In the genomic region with DNA sequence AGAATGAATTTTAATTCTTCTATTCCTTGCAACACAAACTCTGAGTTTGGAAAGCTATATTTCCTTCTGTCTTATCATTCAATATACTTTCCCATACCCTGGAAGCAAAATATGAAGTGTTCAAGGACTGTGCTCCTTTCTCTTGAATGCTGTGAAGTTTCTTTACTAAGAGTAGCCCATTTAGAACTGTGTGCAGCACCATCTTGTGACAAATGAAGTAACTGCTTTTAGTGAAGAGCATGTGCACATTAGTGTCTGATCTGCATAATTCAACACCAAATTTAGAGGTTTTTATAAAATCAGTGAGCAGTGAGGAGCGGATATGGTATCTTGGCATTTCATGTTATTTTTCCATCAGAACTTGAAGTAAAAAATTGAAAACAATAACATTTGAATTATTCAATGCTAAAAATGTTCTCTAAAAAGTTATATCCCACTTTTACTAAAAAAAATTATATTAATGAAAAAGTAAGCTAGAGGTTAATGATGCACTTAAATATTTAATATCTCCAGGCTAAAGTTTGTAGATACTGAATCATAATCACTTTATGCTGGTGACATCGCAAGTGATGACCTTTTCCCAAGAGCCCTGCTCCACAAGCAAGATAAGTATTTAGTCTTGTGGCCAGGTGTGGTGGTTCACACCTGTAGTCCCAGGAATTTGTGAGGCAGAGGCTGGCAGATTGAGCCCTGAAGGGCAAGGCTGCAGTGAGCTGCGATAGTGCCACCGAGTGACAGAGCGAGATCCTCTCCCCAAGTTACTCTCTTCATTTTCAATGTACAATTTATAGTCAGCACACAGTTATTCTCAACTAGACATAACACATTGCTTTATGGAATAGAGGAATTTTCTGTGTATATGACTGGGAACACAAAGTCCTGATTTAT, we compare ENCODE assay signal across 8 cellular contexts.
DNase-seq lines count a peak whose midpoint lies in the region; ATAC-seq and TF ChIP-seq lines count a peak whose summit lies in the region.

No MANE protein-coding gene starts in this region.

- H3K27me3 ChIP-seq in left ventricle myocardium inferior (ENCODE audit: low read depth) (no peaks in the 10 kb centered on the region), right atrium auricular region (no peaks in the 10 kb centered on the region)

- no peaks in the 10 kb centered on the region for H3K36me3 ChIP-seq in left ventricle myocardium inferior
- H3K36me3 ChIP-seq in right atrium auricular region, result no peaks in the 10 kb centered on the region

- H3K27ac ChIP-seq in left ventricle myocardium inferior (replicated peaks) (no peak overlapping the region), right atrium auricular region (no peak overlapping the region)

- H3K9me3 ChIP-seq in left ventricle myocardium inferior (replicated peaks) (no peaks in the 10 kb centered on the region), right atrium auricular region (no peaks in the 10 kb centered on the region)

- TF ChIP-seq CTCF in left ventricle myocardium inferior (IDR thresholded peaks at IDR 0.05; ENCODE audit: borderline replicate concordance), result peak; percentile 50
- peak in 1 of 2 donors; percentile 49 for TF ChIP-seq CTCF in right atrium auricular region (IDR thresholded peaks at IDR 0.05)

- H3K4me3 ChIP-seq in left ventricle myocardium inferior (no peak overlapping the region), right atrium auricular region (no peak overlapping the region)

- H3K4me1 ChIP-seq in left ventricle myocardium inferior, result no peaks in the 10 kb centered on the region
- no peaks in the 10 kb centered on the region for H3K4me1 ChIP-seq in right atrium auricular region

- DNase-seq in left ventricle myocardium inferior, result no peak
- no peak for DNase-seq in right atrium auricular region (ENCODE audit: low spot score)
- DNase-seq in NCI-H69 (lab: John Stamatoyannopoulos, UW), result peak; percentile 71
- DNase-seq in dermis blood vessel endothelial cell, result peak; percentile 51
- DNase-seq in renal cortical epithelial cell (ENCODE audit: low read depth), result peak; percentile 69
- no peak for DNase-seq in GF-D8 (lab: John Stamatoyannopoulos, UW)

- intact Hi-C loops in left ventricle myocardium inferior (cut with micrococcal nuclease), result no loop called here

- ATAC-seq in HG03045 (IDR thresholded peaks at IDR 0.05; ENCODE audit: unreplicated experiment), result no peak
- ATAC-seq in GM21515 (IDR thresholded peaks at IDR 0.05; ENCODE audit: unreplicated experiment), result no peak

Comparison
In these comparisons a context has a peak if more than half of its experiments do, and no peak if none do; other contexts are left out.
1. DNase-seq: peak in NCI-H69 (single experiment), dermis blood vessel endothelial cell (single experiment) and renal cortical epithelial cell (single experiment); none in left ventricle myocardium inferior (single experiment), right atrium auricular region (single experiment) and GF-D8 (single experiment).